ENCODE assay signal across 1 cellular context in the genomic region with DNA sequence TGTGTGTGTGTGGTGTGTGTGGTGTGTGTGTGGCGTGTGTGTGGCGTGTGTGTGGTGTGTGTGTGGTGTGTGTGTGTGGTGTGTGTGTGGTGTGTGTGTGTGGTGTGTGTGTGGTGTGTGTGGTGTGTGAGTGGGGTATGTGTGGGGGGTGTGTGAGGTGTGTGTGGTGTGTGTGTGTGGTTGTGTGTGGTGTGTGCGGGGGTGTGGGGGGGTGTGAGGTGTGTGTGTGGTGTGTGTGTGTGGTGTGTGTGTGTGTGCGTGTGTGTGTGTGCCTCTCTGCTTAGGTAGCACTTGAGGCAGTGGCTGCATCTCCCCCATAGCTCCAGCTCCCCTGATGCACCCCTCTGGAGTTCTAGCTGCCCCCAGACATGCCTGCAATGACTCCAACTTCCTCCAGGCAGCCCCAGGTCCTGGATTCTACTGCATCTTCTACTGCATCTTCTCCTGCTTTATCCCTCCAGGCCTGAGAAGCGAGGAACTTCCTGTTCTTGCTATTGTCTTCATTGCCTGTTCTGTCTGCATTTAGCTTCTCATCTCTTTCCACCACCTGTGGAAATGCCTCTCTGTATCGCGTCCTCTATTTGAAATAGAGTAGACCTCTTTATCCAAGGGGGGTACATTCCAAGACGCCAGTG.
TF ChIP-seq lines count a peak whose summit lies in the region.

No MANE protein-coding gene starts in this region.

TF ChIP-seq in endothelial cell of umbilical vein, 7 proteins besides CTCF, POLR2A, EP300 and RAD21:
- TF ChIP-seq GATA2 (IDR thresholded peaks at IDR 0.05; ENCODE audit: insufficient read depth, insufficient read length, low read depth, low read length) (no peak), FOS (IDR thresholded peaks at IDR 0.05; ENCODE audit: borderline replicate concordance, insufficient read depth, low read length) (no peak), POLR2AphosphoS5 (IDR thresholded peaks at IDR 0.05; ENCODE audit: insufficient read depth, low read depth, low read length) (no peak), JUN (IDR thresholded peaks at IDR 0.05; ENCODE audit: borderline replicate concordance, insufficient read depth, insufficient read length, low read depth) (no peak), EZH2 (IDR thresholded peaks at IDR 0.05; ENCODE audit: borderline replicate concordance, low read depth, low read length, severe bottlenecking) (no peak), MYC (IDR thresholded peaks at IDR 0.05; ENCODE audit: low read depth, low read length) (no peak)
- TF ChIP-seq, protein P1, sequence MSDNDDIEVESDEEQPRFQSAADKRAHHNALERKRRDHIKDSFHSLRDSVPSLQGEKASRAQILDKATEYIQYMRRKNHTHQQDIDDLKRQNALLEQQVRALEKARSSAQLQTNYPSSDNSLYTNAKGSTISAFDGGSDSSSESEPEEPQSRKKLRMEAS (IDR thresholded peaks at IDR 0.05; ENCODE audit: insufficient read depth, insufficient read length), result no peak
